18 cellular contexts compared by ENCODE assay signal in the genomic region with DNA sequence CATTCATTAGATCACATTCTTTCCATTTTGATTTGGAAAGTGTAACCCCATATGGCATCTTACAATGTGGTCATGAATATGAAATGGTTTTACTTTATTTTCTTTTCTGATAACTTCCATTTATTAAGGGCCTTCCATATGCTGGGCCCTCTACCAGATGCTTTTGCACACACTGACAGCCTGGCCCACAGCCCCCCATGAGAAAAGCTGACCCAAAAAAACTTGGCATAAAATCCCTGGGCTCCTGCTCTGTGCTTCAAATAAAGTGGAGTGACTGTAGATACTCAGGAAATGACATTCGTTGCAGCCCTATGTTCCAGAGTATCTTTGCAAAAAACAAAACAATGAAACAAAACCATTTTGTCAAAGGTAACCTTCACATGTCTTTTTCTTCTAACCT. TPM values are rescaled to one million over a fixed set of nuclear protein-coding genes. Genes with fewer than 3 reads are reported as not detected.
DNase-seq lines count a peak whose midpoint lies in the region; ATAC-seq and TF ChIP-seq lines count a peak whose summit lies in the region.
"Had no signal": no experiment of that assay in that cellular context is flagged by ENCODE, and none has a peak within 500 bp of the region (broad histone marks: within the 10 kb centered on the region; RNA-seq: fewer than 3 reads in every experiment).

No MANE protein-coding gene starts in this region.

- H3K27ac ChIP-seq in MM.1S (ENCODE audit: low read length): no peak overlapping the region
- H3K27ac ChIP-seq: 22Rv1, BLaER1, C4-2B, GM23248 had no signal

- H3K27me3 ChIP-seq in MM.1S (replicated peaks; ENCODE audit: insufficient read depth, low read length): no peaks in the 10 kb centered on the region
- H3K27me3 ChIP-seq: BLaER1 had no signal

- H3K9me2 ChIP-seq in MM.1S (replicated peaks; ENCODE audit: insufficient read depth, low read length): no peaks in the 10 kb centered on the region

- H3K4me2 ChIP-seq in MM.1S (ENCODE audit: low read depth, low read length): no peak overlapping the region
- H3K4me2 ChIP-seq: BLaER1 had no signal

- H3K9ac ChIP-seq in MM.1S (ENCODE audit: low read length): no peak overlapping the region
- H3K9ac ChIP-seq: BLaER1, GM23248 had no signal

- H3K4me1 ChIP-seq in MM.1S (ENCODE audit: low read length): no peaks in the 10 kb centered on the region
- H3K4me1 ChIP-seq: BLaER1, Caco-2 had no signal

- peak; percentile 48 for ATAC-seq in left ventricle myocardium superior
- ATAC-seq: CD8-positive, alpha-beta T cell had no signal

- TF ChIP-seq CTCF in MM.1S (IDR thresholded peaks at IDR 0.05; ENCODE audit: low read length): no peak

- DNase-seq in DMS 273 (lab: John Stamatoyannopoulos, UW; ENCODE audit: unreplicated experiment) (peak; percentile 46), DMS 273 treated with DMSO at 0.1 percent for 48 hours (lab: John Stamatoyannopoulos, UW) (no peak), left ventricle myocardium superior (no peak), cardiac septum (ENCODE audit: low spot score) (no peak), MM.1S (peak; percentile 2), UCSD-AML1 (lab: John Stamatoyannopoulos, UW; ENCODE audit: unreplicated experiment) (no peak)
- no peak for DNase-seq in activated CD4-positive, alpha-beta T cell treated with anti-CD3 and anti-CD28 coated beads for 1 hour
- DNase-seq: Caco-2; CD4-positive, CD25-positive, alpha-beta regulatory T cell; CD8-positive, alpha-beta T cell; DMS53; DMS79 treated with DMSO at 0.1 percent for 48 hours; GM23248; H7; HCEC 1CT had no signal

- no peak overlapping the region for H2AFZ ChIP-seq in MM.1S (ENCODE audit: low read length)
- H2AFZ ChIP-seq: GM23248 had no signal

- no peaks in the 10 kb centered on the region for H3K9me3 ChIP-seq in MM.1S (replicated peaks; ENCODE audit: insufficient read depth, low read length)
- H3K9me3 ChIP-seq: BLaER1, Caco-2 had no signal

- H4K20me1 ChIP-seq in MM.1S (ENCODE audit: insufficient read depth, low read length): no peaks in the 10 kb centered on the region
- H4K20me1 ChIP-seq: BLaER1 had no signal

- no peaks in the 10 kb centered on the region for H3K79me2 ChIP-seq in MM.1S (ENCODE audit: low read length)

- no peak overlapping the region for H3K4me3 ChIP-seq in MM.1S (ENCODE audit: low read length)
- H3K4me3 ChIP-seq: BLaER1, GM23248 had no signal

- H3F3A ChIP-seq in MM.1S (ENCODE audit: insufficient read depth, low read length): no peaks in the 10 kb centered on the region

- H3K36me3 ChIP-seq in MM.1S (replicated peaks; ENCODE audit: insufficient read depth, low read length): no peaks in the 10 kb centered on the region
- H3K36me3 ChIP-seq: BLaER1 had no signal

- intact Hi-C loops in left ventricle myocardium superior (cut with micrococcal nuclease) (no loop called here), cardiac septum (cut with DNase I) (no loop called here)

RNA-seq across cellular contexts. Expression of a gene that starts 48.8 kb away (rescaled TPM):
- total RNA-seq in left ventricle myocardium superior (529 TPM), cardiac septum (254 TPM)

Comparison
In these comparisons a context has a peak if more than half of its experiments do, and no peak if none do; other contexts are left out.
1. DNase-seq: peak in DMS 273 (single experiment) and MM.1S (single experiment); none in DMS 273 treated with DMSO at 0.1 percent for 48 hours (single experiment), left ventricle myocardium superior (single experiment), cardiac septum (single experiment), UCSD-AML1 (single experiment) and activated CD4-positive, alpha-beta T cell treated with anti-CD3 and anti-CD28 coated beads for 1 hour (single experiment).